In genomic region chrX:96704661-96705060, GRCh38 we compare ENCODE assay signal across 17 cellular contexts. TPM values are rescaled to one million over a fixed set of nuclear protein-coding genes. Genes with fewer than 3 reads are reported as not detected.
A peak's percentile ranks its signal among the peaks of the same experiment; 100 is the strongest.
DNase-seq lines count a peak whose midpoint lies in the region; ATAC-seq, FAIRE-seq and TF ChIP-seq lines count a peak whose summit lies in the region.
"Had no signal": no experiment of that assay in that cellular context is flagged by ENCODE, and none has a peak within 500 bp of the region (broad histone marks: within the 10 kb centered on the region; RNA-seq: fewer than 3 reads in every experiment).

No MANE protein-coding gene starts in this region.

- H3K79me2 ChIP-seq in endothelial cell of umbilical vein (ENCODE audit: control insufficient read depth, insufficient read depth, low read length) = peaks cover 36% of the 10 kb centered on the region

- H2AFZ ChIP-seq in endothelial cell of umbilical vein (ENCODE audit: low read depth, low read length) = no peak overlapping the region
- H2AFZ ChIP-seq: PC-9 had no signal

- H3K4me1 Mint-ChIP-seq in HFFc6 (ENCODE audit: low read depth) = peaks cover 57% of the 10 kb centered on the region

- H3K4me3 Mint-ChIP-seq in HFFc6 = no peak overlapping the region; the same call in none of the 2 replicates
- H3K4me3 Mint-ChIP-seq: CD4-positive, CD25-positive, alpha-beta regulatory T cell had no signal

- peaks cover 26% of the 10 kb centered on the region for H3K4me1 ChIP-seq in endothelial cell of umbilical vein (ENCODE audit: control insufficient read depth, extremely low read depth, insufficient read depth, low read length)

- FAIRE-seq in endothelial cell of umbilical vein (lab: Jason Lieb, UNC) = peak; percentile 72
- FAIRE-seq: A204.1, H1 had no signal

- H3K4me2 ChIP-seq in endothelial cell of umbilical vein (ENCODE audit: insufficient read depth, low read length) = peak overlapping the region; percentile 27
- H3K4me2 ChIP-seq: PC-9 had no signal

- no peaks in the 10 kb centered on the region for H3K9me3 Mint-ChIP-seq in HFFc6

- no peaks in the 10 kb centered on the region for H4K20me1 ChIP-seq in endothelial cell of umbilical vein (replicated peaks; ENCODE audit: control insufficient read depth, extremely low read depth, insufficient read depth, low read length)

- DNase-seq in AG08395 (ENCODE audit: low spot score) (peak; percentile 4), HFFc6 (no peak), endothelial cell of umbilical vein (ENCODE audit: low read depth, low spot score) (peak; percentile 68), pulmonary artery endothelial cell (ENCODE audit: low read depth, low spot score) (peak; percentile 27), T-helper 9 cell (no peak), anterior cingulate cortex (lab: John Stamatoyannopoulos, UW) (no peak), ureter (ENCODE audit: low spot score) (no peak)
- DNase-seq: CD4-positive, CD25-positive, alpha-beta regulatory T cell; GF-D8; Karpas-422; MM.1S; NCI-H1105; NCI-H1694 treated with DMSO at 0.1 percent for 48 hours; PC-9 had no signal

- no peaks in the 10 kb centered on the region for H3K9me3 ChIP-seq in endothelial cell of umbilical vein (replicated peaks; ENCODE audit: control insufficient read depth, insufficient read depth, low read length)

- BruUV-seq in endothelial cell of umbilical vein (replicated peaks; lab: Mats Ljungman, UMichigan) = no TSS peak

- no peaks in the 10 kb centered on the region for H3K9me1 ChIP-seq in endothelial cell of umbilical vein (replicated peaks; ENCODE audit: control insufficient read depth, extremely low read depth, insufficient read depth, low read length)

- peak overlapping the region; percentile 51 for H3K9ac ChIP-seq in endothelial cell of umbilical vein (replicated peaks; ENCODE audit: extremely low read depth, insufficient read depth, low read length)

- ATAC-seq in GM19395 (IDR thresholded peaks at IDR 0.05; ENCODE audit: unreplicated experiment) = no peak

- intact Hi-C loops in endothelial cell of umbilical vein (cut with micrococcal nuclease) = loop anchor here (1.0 to 5.0 kb wide), 2 partner anchors 19 to 272 kb away; no protein-coding TSS in a partner anchor

- H3K36me3 Mint-ChIP-seq in HFFc6 (ENCODE audit: low read depth) = peaks cover 5% of the 10 kb centered on the region; the same call in 1 of the 2 replicates

- no peaks in the 10 kb centered on the region for H3K27me3 Mint-ChIP-seq in HFFc6 (ENCODE audit: insufficient read depth)
- H3K27me3 Mint-ChIP-seq: CD4-positive, CD25-positive, alpha-beta regulatory T cell had no signal

- peak overlapping the region; percentile 90 for H3K27ac ChIP-seq in endothelial cell of umbilical vein (ENCODE audit: insufficient read depth, low read depth, low read length)
- H3K27ac ChIP-seq: PC-9 had no signal

- TF ChIP-seq POLR2A in endothelial cell of umbilical vein (IDR thresholded peaks at IDR 0.05; ENCODE audit: low read depth, low read length) = no peak

- H3K27me3 ChIP-seq in endothelial cell of umbilical vein (ENCODE audit: control insufficient read depth in 2 of 2, insufficient read depth in 2 of 2, low read length in 2 of 2) = no peaks in the 10 kb centered on the region

- H3K4me3 ChIP-seq in endothelial cell of umbilical vein (replicated peaks in 1 of 3; ENCODE audit: insufficient read depth in 1 of 3, low read depth in 1 of 3, low read length in 3 of 3) = no peak overlapping the region
- H3K4me3 ChIP-seq: PC-9 had no signal

- TF ChIP-seq CTCF in HFFc6 (IDR thresholded peaks at IDR 0.05) (no peak), endothelial cell of umbilical vein (IDR thresholded peaks at IDR 0.05; ENCODE audit: extremely low read depth in 1 of 2, insufficient read depth in 1 of 2, low read depth in 1 of 2, low read length in 2 of 2) (no peak)

- peak overlapping the region; percentile 82 for H3K27ac Mint-ChIP-seq in HFFc6
- H3K27ac Mint-ChIP-seq: CD4-positive, CD25-positive, alpha-beta regulatory T cell had no signal

- H3K36me3 ChIP-seq in endothelial cell of umbilical vein (ENCODE audit: control insufficient read depth in 2 of 2, extremely low read depth in 1 of 2, insufficient read depth in 2 of 2, low read length in 2 of 2) = no peaks in the 10 kb centered on the region

- dilution Hi-C loops in endothelial cell of umbilical vein (cut with MboI; ENCODE audit: extremely low pct_ligation_motif_present, low sequenced_read_pairs) = no loop called here

- CTCF ChIA-PET in endothelial cell of umbilical vein (lab: Charles Lee) = no interaction called here

- POLR2A ChIA-PET in endothelial cell of umbilical vein (lab: Charles Lee) = interaction anchor here (0.6 kb wide), 1 partner anchor 205 kb away, joined by 4 read pairs; no protein-coding TSS in a partner anchor

TF ChIP-seq in endothelial cell of umbilical vein, 7 proteins besides CTCF, POLR2A, EP300 and RAD21:
- TF ChIP-seq EZH2 (IDR thresholded peaks at IDR 0.05; ENCODE audit: borderline replicate concordance, low read depth, low read length, severe bottlenecking) (no peak), FOS (IDR thresholded peaks at IDR 0.05; ENCODE audit: borderline replicate concordance, insufficient read depth, low read length) (peak; percentile 52), MYC (IDR thresholded peaks at IDR 0.05; ENCODE audit: low read depth, low read length) (no peak), POLR2AphosphoS5 (IDR thresholded peaks at IDR 0.05; ENCODE audit: insufficient read depth, low read depth, low read length) (no peak), MAX (IDR thresholded peaks at IDR 0.05; ENCODE audit: insufficient read depth, insufficient read length) (no peak), GATA2 (IDR thresholded peaks at IDR 0.05; ENCODE audit: insufficient read depth, insufficient read length, low read depth, low read length) (no peak), JUN (IDR thresholded peaks at IDR 0.05; ENCODE audit: borderline replicate concordance, insufficient read depth, insufficient read length, low read depth) (peak; percentile 69)

RNA-seq across cellular contexts. Expression of gene DIAPH2, which starts 20.0 kb away (rescaled TPM):
- total RNA-seq in HFFc6 (2021; fragmentation: NEBNext Ultra II Directional; extraction: Animal tissue kit (Norgen Biotek cat#: 25700)) = 10 to 100 TPM; 10.1 to 13.5 (median 11.6) TPM
- total RNA-seq in endothelial cell of umbilical vein = 30.0 and 30.3 TPM in 2 replicates
- polyA plus RNA-seq in endothelial cell of umbilical vein = 3.0 TPM in 2 replicates
- polyA plus RNA-seq in endothelial cell of umbilical vein (2011; cell fraction: cytosol; rRNA removed) = 4.0 and 4.2 TPM in 2 replicates
- 9.2 and 9.6 TPM in 2 replicates for polyA plus RNA-seq in endothelial cell of umbilical vein (2011; cell fraction: nucleus; rRNA removed)
- polyA plus RNA-seq in endothelial cell of umbilical vein (2012) = 12.9 and 14.4 TPM in 2 replicates
- 14.3 and 14.9 TPM in 2 replicates for polyA minus RNA-seq in endothelial cell of umbilical vein
- polyA minus RNA-seq in endothelial cell of umbilical vein (2011; cell fraction: cytosol; rRNA and poly(A)+ RNA removed) = 10.1 TPM
- polyA minus RNA-seq in endothelial cell of umbilical vein (2011; cell fraction: nucleus; rRNA and poly(A)+ RNA removed) = 66.5 and 70.8 TPM in 2 replicates
- 19.6 and 26.1 TPM in 2 replicates for total RNA-seq in pulmonary artery endothelial cell
- 32.5 TPM for total RNA-seq in ureter

Comparison
In these comparisons a context has a peak if more than half of its experiments do, and no peak if none do; other contexts are left out.
1. DNase-seq: peak in AG08395 (single experiment), endothelial cell of umbilical vein (single experiment) and pulmonary artery endothelial cell (single experiment); none in HFFc6 (single experiment), T-helper 9 cell (single experiment), anterior cingulate cortex (0 of 58) and ureter (single experiment).